1 cellular context compared by ENCODE assay signal in genomic region chr1:150836129-150836773, GRCh38.
TF ChIP-seq lines count a peak whose summit lies in the region.

No MANE protein-coding gene starts in this region.

TF ChIP-seq in HepG2, 621 proteins besides CTCF, POLR2A, EP300 and RAD21:
- no peak for TF ChIP-seq HNRNPUL1 (IDR thresholded peaks at IDR 0.05; ENCODE audit: low read depth, low read length)
- TF ChIP-seq ZBTB7B (CRISPR knock-in tag; IDR thresholded peaks at IDR 0.05): no peak
- TF ChIP-seq HOXD1 (CRISPR knock-in tag; IDR thresholded peaks at IDR 0.05): no peak
- no peak for TF ChIP-seq HNRNPK (IDR thresholded peaks at IDR 0.05; ENCODE audit: low read depth, low read length, poor library complexity, severe bottlenecking)
- no peak for TF ChIP-seq NFKB2 (CRISPR knock-in tag; IDR thresholded peaks at IDR 0.05; ENCODE audit: borderline replicate concordance)
- no peak for TF ChIP-seq ZBTB46 (CRISPR knock-in tag; IDR thresholded peaks at IDR 0.05; ENCODE audit: borderline replicate concordance)
- TF ChIP-seq RFX3 (CRISPR knock-in tag; IDR thresholded peaks at IDR 0.05): no peak
- no peak for TF ChIP-seq KDM5B (CRISPR knock-in tag; IDR thresholded peaks at IDR 0.05; ENCODE audit: borderline replicate concordance)
- no peak for TF ChIP-seq XRCC5 (optimal IDR thresholded peaks at IDR 0.05; ENCODE audit: low read length)
- no peak for TF ChIP-seq NR2C2 (CRISPR knock-in tag; IDR thresholded peaks at IDR 0.05; ENCODE audit: borderline replicate concordance)
- no peak for TF ChIP-seq SP1 (IDR thresholded peaks at IDR 0.05)
- TF ChIP-seq SP1 (CRISPR knock-in tag; IDR thresholded peaks at IDR 0.05): no peak
- no peak for TF ChIP-seq ZNF460 (CRISPR knock-in tag; IDR thresholded peaks at IDR 0.05; ENCODE audit: borderline replicate concordance)
- TF ChIP-seq FOSL2 (CRISPR knock-in tag; IDR thresholded peaks at IDR 0.05): no peak
- TF ChIP-seq ZNF644 (CRISPR knock-in tag; IDR thresholded peaks at IDR 0.05; ENCODE audit: low read depth): no peak
- TF ChIP-seq ZNF546 (CRISPR knock-in tag; conservative IDR thresholded peaks at IDR 0.05): no peak
- TF ChIP-seq ZNF614 (CRISPR knock-in tag; IDR thresholded peaks at IDR 0.05; ENCODE audit: borderline replicate concordance): no peak
